Comparison of ENCODE assay signal across 29 cellular contexts in genomic region chr9:129156163-129156562, GRCh38.
"Had no signal": no experiment of that assay in that cellular context is flagged by ENCODE, and none has a peak within 500 bp of the region (broad histone marks: within the 10 kb centered on the region; RNA-seq: fewer than 3 reads in every experiment).

No MANE protein-coding gene starts in this region.

- H3K4me1 ChIP-seq: ascending aorta had no signal

- H3K9me3 ChIP-seq: ascending aorta had no signal

- ATAC-seq: activated CD4-positive, alpha-beta T cell treated with anti-CD3 and anti-CD28 coated beads for 36 hours; activated CD4-positive, CD25-positive, alpha-beta regulatory T cell treated with anti-CD3 and anti-CD28 coated beads, Interleukin-2, amount 50 U/mL, for 24 hours; activated CD8-positive, alpha-beta memory T cell treated with anti-CD3 and anti-CD28 coated beads, Interleukin-2, amount 10 ng/mL, durations not matched to agents 7 days and 5 days; activated CD8-positive, alpha-beta T cell treated with anti-CD3 and anti-CD28 coated beads, Interleukin-2, amount 10 ng/mL, durations not matched to agents 7 days and 5 days; activated naive CD8-positive, alpha-beta T cell treated with anti-CD3 and anti-CD28 coated beads, Interleukin-2, amount 50 U/mL, for 24 hours; WTC11 had no signal

- H3K27ac ChIP-seq: ascending aorta, WERI-Rb-1 had no signal

- H3K27me3 ChIP-seq: ascending aorta had no signal

- DNase-seq: activated CD4-positive, alpha-beta memory T cell treated with anti-CD3 and anti-CD28 coated beads, Interleukin-2, amount 10 ng/mL, durations not matched to agents 7 days and 5 days; activated CD4-positive, alpha-beta T cell treated with anti-CD3 and anti-CD28 coated beads for 1 hour; activated CD4-positive, alpha-beta T cell treated with anti-CD3 and anti-CD28 coated beads for 36 hours; activated CD4-positive, alpha-beta T cell treated with anti-CD3 and anti-CD28 coated beads for 48 hours; activated CD4-positive, alpha-beta T cell treated with anti-CD3 and anti-CD28 coated beads, Interleukin-2, amount 10 ng/mL, durations not matched to agents 7 days and 5 days; activated CD4-positive, alpha-beta T cell treated with anti-CD3 and anti-CD28 coated beads, Interleukin-2, amount 50 U/mL, for 48 hours; activated CD4-positive, CD25-positive, alpha-beta regulatory T cell; activated CD8-positive, alpha-beta memory T cell treated with anti-CD3 and anti-CD28 coated beads for 24 hours; activated CD8-positive, alpha-beta memory T cell treated with anti-CD3 and anti-CD28 coated beads, Interleukin-2, amount 10 ng/mL, durations not matched to agents 7 days and 5 days; activated CD8-positive, alpha-beta memory T cell treated with anti-CD3 and anti-CD28 coated beads, Interleukin-2, amount 50 U/mL, for 48 hours; activated CD8-positive, alpha-beta T cell treated with anti-CD3 and anti-CD28 coated beads, Interleukin-2, amount 10 ng/mL, durations not matched to agents 7 days and 5 days; activated effector memory CD4-positive, alpha-beta T cell treated with Interleukin-2 at 50 U/mL for 16 hours; activated gamma-delta T cell; activated naive CD4-positive, alpha-beta T cell treated with anti-CD3 and anti-CD28 coated beads, Interleukin-2, amount 10 ng/mL, durations not matched to agents 7 days and 5 days; activated naive CD4-positive, alpha-beta T cell treated with Interleukin-2 at 50 U/mL for 16 hours; activated naive CD8-positive, alpha-beta T cell treated with anti-CD3 and anti-CD28 coated beads, Interleukin-2, amount 10 ng/mL, durations not matched to agents 7 days and 5 days; activated naive CD8-positive, alpha-beta T cell treated with anti-CD3 and anti-CD28 coated beads, Interleukin-2, amount 50 U/mL, for 24 hours; activated T-cell treated with anti-CD3 and anti-CD28 coated beads, Interleukin-2, amount 50 U/mL, for 24 hours; activated T-cell treated with anti-CD3 and anti-CD28 coated beads, Interleukin-2, amount 50 U/mL, for 48 hours; amygdala; anterior cingulate cortex; central memory CD4-positive, alpha-beta T cell; T-helper 1 cell; T-helper 2 cell; T-helper 9 cell; WERI-Rb-1 had no signal

- H3K36me3 ChIP-seq: WERI-Rb-1 had no signal

- H3K4me3 ChIP-seq: ascending aorta had no signal
